In the genomic region with DNA sequence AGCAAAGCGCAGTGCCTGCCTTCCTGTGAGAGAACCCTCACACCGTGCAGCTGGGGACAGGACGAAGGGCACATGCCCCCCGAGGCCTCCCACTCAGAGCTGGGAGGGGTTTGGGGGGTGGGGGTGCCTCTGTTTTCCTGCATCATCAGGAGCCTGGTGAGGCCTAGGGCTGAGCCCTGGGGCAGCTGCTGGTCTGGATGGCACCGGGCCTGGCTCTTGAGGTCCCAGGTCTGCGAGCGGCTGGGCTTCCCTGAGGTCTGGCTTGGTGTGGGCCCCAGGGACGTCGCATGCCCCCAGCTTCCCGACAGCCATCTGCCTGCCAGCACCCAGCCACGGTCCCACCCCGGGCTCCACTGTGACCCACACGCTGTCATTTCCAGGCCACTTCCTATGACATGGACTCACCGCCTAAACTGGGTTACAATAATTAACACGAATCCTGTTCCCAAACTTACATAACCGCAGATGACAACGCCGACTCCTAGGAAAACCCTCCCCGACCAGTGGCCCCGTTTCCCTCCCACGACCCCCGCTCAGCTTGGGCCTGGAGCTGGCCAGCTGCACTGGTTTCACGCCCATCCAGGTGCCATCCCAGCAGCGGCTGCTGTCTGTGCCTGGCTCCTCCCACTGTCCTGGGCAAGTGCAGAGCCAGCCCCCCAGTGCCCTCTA, we compare ENCODE assay signal across 15 cellular contexts. TPM values are rescaled to one million over a fixed set of nuclear protein-coding genes. Genes with fewer than 3 reads are reported as not detected.
DNase-seq lines count a peak whose midpoint lies in the region; ATAC-seq and TF ChIP-seq lines count a peak whose summit lies in the region.
"Had no signal": no experiment of that assay in that cellular context is flagged by ENCODE, and none has a peak within 500 bp of the region (broad histone marks: within the 10 kb centered on the region; RNA-seq: fewer than 3 reads in every experiment).

No MANE protein-coding gene starts in this region.

- H3K9me3 ChIP-seq in SK-N-SH (no peaks in the 10 kb centered on the region), esophagus squamous epithelium (no peaks in the 10 kb centered on the region), upper lobe of left lung (no peaks in the 10 kb centered on the region)
- H3K9me3 ChIP-seq: SJCRH30 had no signal

- H3K9me2 ChIP-seq in SK-N-SH, result no peaks in the 10 kb centered on the region

- H3K4me1 Mint-ChIP-seq in T-helper 2 cell treated with Interferon-gamma antibody and Interleukin-4, amounts not matched to agents 5 μg/mL and 100 μg/mL, for 36 hours (ENCODE audit: low read depth), result peaks cover 4% of the 10 kb centered on the region

- DNase-seq in SK-N-SH (peak; percentile 77), esophagus squamous epithelium (lab: John Stamatoyannopoulos, UW) (no peak), myocyte (ENCODE audit: low read depth) (peak; percentile 26), upper lobe of left lung (peak; percentile 23 to 70), NK-92 (lab: John Stamatoyannopoulos, UW; ENCODE audit: unreplicated experiment) (no peak)
- DNase-seq in activated CD8-positive, alpha-beta memory T cell treated with anti-CD3 and anti-CD28 coated beads, Interleukin-2, amount 50 U/mL, for 4 hours, result no peak
- DNase-seq in T-helper 2 cell treated with Interferon-gamma antibody and Interleukin-4, amounts not matched to agents 5 μg/mL and 100 μg/mL, for 36 hours (ENCODE audit: low spot score), result no peak
- DNase-seq: Calu3; effector memory CD8-positive, alpha-beta T cell; mesenchymal stem cell; NCI-H1436 treated with DMSO at 0.1 percent for 48 hours; NCI-H774 had no signal

- no peaks in the 10 kb centered on the region for H3K36me3 Mint-ChIP-seq in T-helper 2 cell treated with Interferon-gamma antibody and Interleukin-4, amounts not matched to agents 5 μg/mL and 100 μg/mL, for 36 hours (ENCODE audit: low read depth)

- peaks cover 7% of the 10 kb centered on the region for H3F3A ChIP-seq in SK-N-SH (replicated peaks; ENCODE audit: insufficient read depth)

- no peak overlapping the region for H3K27ac Mint-ChIP-seq in T-helper 2 cell treated with Interferon-gamma antibody and Interleukin-4, amounts not matched to agents 5 μg/mL and 100 μg/mL, for 36 hours

- H3K9me3 Mint-ChIP-seq in T-helper 2 cell treated with Interferon-gamma antibody and Interleukin-4, amounts not matched to agents 5 μg/mL and 100 μg/mL, for 36 hours, result no peaks in the 10 kb centered on the region
- H3K9me3 Mint-ChIP-seq: effector memory CD8-positive, alpha-beta T cell had no signal

- H3K4me3 ChIP-seq in SK-N-SH (ENCODE audit: low read depth in 2 of 2, low read length in 1 of 2), result no peak overlapping the region
- no peak overlapping the region for H3K4me3 ChIP-seq in esophagus squamous epithelium
- H3K4me3 ChIP-seq in upper lobe of left lung, result no peak overlapping the region
- H3K4me3 ChIP-seq: SJCRH30 had no signal

- H3K27me3 ChIP-seq in SK-N-SH (ENCODE audit: insufficient read depth), result no peaks in the 10 kb centered on the region
- H3K27me3 ChIP-seq in esophagus squamous epithelium, result no peaks in the 10 kb centered on the region
- no peaks in the 10 kb centered on the region for H3K27me3 ChIP-seq in upper lobe of left lung
- H3K27me3 ChIP-seq: SJCRH30 had no signal

- no peaks in the 10 kb centered on the region for H3K27me3 Mint-ChIP-seq in T-helper 2 cell treated with Interferon-gamma antibody and Interleukin-4, amounts not matched to agents 5 μg/mL and 100 μg/mL, for 36 hours (ENCODE audit: low read depth)
- H3K27me3 Mint-ChIP-seq: effector memory CD8-positive, alpha-beta T cell had no signal

- ATAC-seq in SK-N-SH treated with all-trans-retinoic acid at 6 μM for 48 hours (no peak), upper lobe of left lung (ENCODE audit: low FRiP score in 2 of 2) (no peak)
- ATAC-seq: effector memory CD8-positive, alpha-beta T cell had no signal

- no peak overlapping the region for H3K4me2 ChIP-seq in SK-N-SH

- intact Hi-C loops in esophagus squamous epithelium (cut with DNase I), result no loop called here

- H3K4me1 ChIP-seq in SK-N-SH (ENCODE audit: control insufficient read depth in 1 of 2, insufficient read depth in 2 of 2, low read depth in 1 of 2, low read length in 1 of 2), result peaks cover 20 to 35% of the 10 kb centered on the region in 2 experiments; a peak in 2 of 4 replicates
- peaks cover 21 to 88% (median 64%) of the 10 kb centered on the region in 3 donors for H3K4me1 ChIP-seq in esophagus squamous epithelium
- H3K4me1 ChIP-seq in upper lobe of left lung, result peaks cover 62 to 88% (median 71%) of the 10 kb centered on the region in 4 donors

- H3K36me3 ChIP-seq in SK-N-SH (replicated peaks in 1 of 2; ENCODE audit: control insufficient read depth in 1 of 2, insufficient read depth in 2 of 2, low read length in 1 of 2) (peaks cover 0 to 8% of the 10 kb centered on the region in 2 experiments), esophagus squamous epithelium (peaks cover 0 to 22% (median 0%) of the 10 kb centered on the region in 3 donors), upper lobe of left lung (peaks cover 0 to 5% (median 0%) of the 10 kb centered on the region in 4 donors)
- H3K36me3 ChIP-seq: SJCRH30 had no signal

- TF ChIP-seq CTCF in SK-N-SH (IDR thresholded peaks at IDR 0.05) (no peak), esophagus squamous epithelium (IDR thresholded peaks at IDR 0.05) (no peak), upper lobe of left lung (IDR thresholded peaks at IDR 0.05) (no peak)

- no peak overlapping the region for H3K4me3 Mint-ChIP-seq in T-helper 2 cell treated with Interferon-gamma antibody and Interleukin-4, amounts not matched to agents 5 μg/mL and 100 μg/mL, for 36 hours
- H3K4me3 Mint-ChIP-seq: effector memory CD8-positive, alpha-beta T cell had no signal

- H3K27ac ChIP-seq in SK-N-SH (ENCODE audit: low read depth in 2 of 2, low read length in 1 of 2) (no peak overlapping the region; a peak in 1 of 4 replicates), esophagus squamous epithelium (peak overlapping the region; percentile 10 to 57 (median 38)), upper lobe of left lung (peak overlapping the region in 3 of 4 donors; percentile 21 to 83 (median 78))
- H3K27ac ChIP-seq: parathyroid adenoma, SJCRH30 had no signal

- CTCF ChIA-PET in SK-N-SH (lab: Yijun Ruan, JAX), result interaction anchor here (1.8 to 3.3 kb wide), 2 partner anchors 36 to 119 kb away, joined by 6 to 20 read pairs; no protein-coding TSS in a partner anchor

- POLR2A ChIA-PET in SK-N-SH (lab: Yijun Ruan, JAX), result no interaction called here

- H3K79me2 ChIP-seq in SK-N-SH (ENCODE audit: insufficient read depth), result peaks cover 81% of the 10 kb centered on the region

- peaks cover 98% of the 10 kb centered on the region for H4K20me1 ChIP-seq in SK-N-SH (ENCODE audit: insufficient read depth)

- no peak for TF ChIP-seq RAD21 in SK-N-SH (IDR thresholded peaks at IDR 0.05; ENCODE audit: low read length)

- TF ChIP-seq EP300 in SK-N-SH (IDR thresholded peaks at IDR 0.05; ENCODE audit: borderline replicate concordance in 1 of 2, low read depth in 1 of 2, low read length in 1 of 2) (no peak), upper lobe of left lung (IDR thresholded peaks at IDR 0.05) (no peak)

- 85% methylated on average over 13 of the region's 24 CpGs for WGBS in SK-N-SH (ENCODE audit: low lambda C conversion rate)
- WGBS in esophagus squamous epithelium, 2 donors, result 67 to 75% methylated on average over 10 to 16 of the region's 24 CpGs
- 63 to 65% methylated on average over 13 to 20 of the region's 24 CpGs for WGBS in upper lobe of left lung, 2 donors

- H2AFZ ChIP-seq in SK-N-SH (ENCODE audit: low read depth), result no peak overlapping the region
- H2AFZ ChIP-seq: parathyroid adenoma had no signal

- TF ChIP-seq POLR2A in esophagus squamous epithelium (IDR thresholded peaks at IDR 0.05) (no peak), upper lobe of left lung (IDR thresholded peaks at IDR 0.05) (no peak)

- no peak overlapping the region for H3K9ac ChIP-seq in SK-N-SH
- H3K9ac ChIP-seq: parathyroid adenoma had no signal

TF ChIP-seq in SK-N-SH, 30 proteins besides CTCF, POLR2A, EP300 and RAD21 (continues in another document):
- TF ChIP-seq CHD2 (IDR thresholded peaks at IDR 0.05; ENCODE audit: low read length, partially characterized antibody) (no peak), YY1 (IDR thresholded peaks at IDR 0.05; ENCODE audit: low read depth) (no peak)

TF ChIP-seq in SK-N-SH treated with all-trans-retinoic acid at 6 μM for 48 hours, 23 proteins besides CTCF, POLR2A, EP300 and RAD21 (continues in another document):
- TF ChIP-seq ZNF565 (CRISPR knock-in tag; conservative IDR thresholded peaks at IDR 0.05; ENCODE audit: low read depth), result no peak
- no peak for TF ChIP-seq TCF4 (CRISPR knock-in tag; IDR thresholded peaks at IDR 0.05; ENCODE audit: borderline replicate concordance)
- TF ChIP-seq CSDC2 (CRISPR knock-in tag; IDR thresholded peaks at IDR 0.05), result no peak
- TF ChIP-seq ZNF70 (CRISPR knock-in tag; IDR thresholded peaks at IDR 0.05), result no peak
- no peak for TF ChIP-seq GLIS3 (CRISPR knock-in tag; IDR thresholded peaks at IDR 0.05)
- TF ChIP-seq ESRRG (CRISPR knock-in tag; IDR thresholded peaks at IDR 0.05), result no peak
- TF ChIP-seq CSRNP3 (CRISPR knock-in tag; IDR thresholded peaks at IDR 0.05), result no peak
- TF ChIP-seq SNAI2 (CRISPR knock-in tag; IDR thresholded peaks at IDR 0.05), result no peak
- no peak for TF ChIP-seq ZNF8 (CRISPR knock-in tag; IDR thresholded peaks at IDR 0.05)

RNA-seq across cellular contexts. Expression of gene NACC2, which starts 8.7 kb away (rescaled TPM):
- polyA plus RNA-seq in SK-N-SH (2012; rRNA removed), result 18.4 and 22.1 TPM in 2 replicates
- polyA plus RNA-seq in SK-N-SH (2012; cell fraction: cytosol; rRNA removed), result 11.0 and 14.6 TPM in 2 replicates
- polyA plus RNA-seq in SK-N-SH (2012; cell fraction: nucleus; rRNA removed), result 32.2 and 32.4 TPM in 2 replicates
- total RNA-seq in esophagus squamous epithelium (10 to 100 TPM; 10.4 to 21.6 (median 12.8) TPM), myocyte (22.8 and 31.6 TPM in 2 replicates), upper lobe of left lung (10 to 100 TPM; 16.8 to 38.4 (median 31.3) TPM)
- polyA plus RNA-seq in myocyte (2012), result 16.2 TPM

RNA-seq across cellular contexts. Expression of gene TMEM250, which starts 32.3 kb away (rescaled TPM):
- polyA plus RNA-seq in SK-N-SH (2012; rRNA removed), result 22.1 and 25.9 TPM in 2 replicates
- polyA plus RNA-seq in SK-N-SH (2012; cell fraction: cytosol; rRNA removed), result 14.6 and 21.9 TPM in 2 replicates
- 31.1 and 36.2 TPM in 2 replicates for polyA plus RNA-seq in SK-N-SH (2012; cell fraction: nucleus; rRNA removed)
- 10 to 100 TPM; 34.3 to 59.4 (median 43.4) TPM for total RNA-seq in esophagus squamous epithelium
- total RNA-seq in myocyte, result 38.9 and 41.5 TPM in 2 replicates
- polyA plus RNA-seq in myocyte (2012), result 38.7 TPM
- total RNA-seq in upper lobe of left lung, result 10 to 100 TPM; 37.6 to 49.6 (median 38.4) TPM

Comparison
In these comparisons a context has a peak if more than half of its experiments do, and no peak if none do; other contexts are left out.
1. DNase-seq: peak in SK-N-SH (single experiment), myocyte (single experiment) and upper lobe of left lung (2 of 2); none in esophagus squamous epithelium (single experiment), activated CD8-positive, alpha-beta memory T cell treated with anti-CD3 and anti-CD28 coated beads, Interleukin-2, amount 50 U/mL, for 4 hours (single experiment), T-helper 2 cell treated with Interferon-gamma antibody and Interleukin-4, amounts not matched to agents 5 μg/mL and 100 μg/mL, for 36 hours (single experiment) and NK-92 (single experiment).
2. H3K27ac ChIP-seq: peak in esophagus squamous epithelium (4 of 4) and upper lobe of left lung (3 of 4); none in SK-N-SH (0 of 2).